Comparison of ENCODE assay signal across 9 cellular contexts in genomic region chr17:4583796-4584124, GRCh38. TPM values are rescaled to one million over a fixed set of nuclear protein-coding genes. Genes with fewer than 3 reads are reported as not detected.
DNase-seq lines count a peak whose midpoint lies in the region; ATAC-seq and TF ChIP-seq lines count a peak whose summit lies in the region.
"Had no signal": no experiment of that assay in that cellular context is flagged by ENCODE, and none has a peak within 500 bp of the region (broad histone marks: within the 10 kb centered on the region; RNA-seq: fewer than 3 reads in every experiment).

No MANE protein-coding gene starts in this region.

- no peaks in the 10 kb centered on the region for H3K27me3 ChIP-seq in cardiac muscle cell
- H3K27me3 ChIP-seq in prostate gland (replicated peaks; ENCODE audit: insufficient read depth) = peaks cover 5% of the 10 kb centered on the region

- no peaks in the 10 kb centered on the region for H3K36me3 ChIP-seq in cardiac muscle cell
- no peaks in the 10 kb centered on the region for H3K36me3 ChIP-seq in prostate gland

- peaks cover 48% of the 10 kb centered on the region for H3K4me1 ChIP-seq in cardiac muscle cell (ENCODE audit: low read depth)
- no peaks in the 10 kb centered on the region for H3K4me1 ChIP-seq in prostate gland (replicated peaks)

- peak overlapping the region; percentile 94 for H3K4me3 ChIP-seq in cardiac muscle cell
- H3K4me3 ChIP-seq in prostate gland = peak overlapping the region; percentile 33 to 43

- DNase-seq in activated T-cell treated with anti-CD3 and anti-CD28 coated beads, Interleukin-2, amount 50 U/mL, for 1 hour = peak; percentile 28
- DNase-seq in activated T-cell treated with anti-CD3 and anti-CD28 coated beads for 4 hours = no peak
- peak; percentile 40 to 83 for DNase-seq in cardiac muscle cell (ENCODE audit: low read depth in 1 of 2, low spot score in 1 of 2)
- DNase-seq in prostate gland (ENCODE audit: low spot score) = no peak
- no peak for DNase-seq in NCI-H345 (lab: John Stamatoyannopoulos, UW)

- peak; percentile 75 for TF ChIP-seq CTCF in VCaP (conservative IDR thresholded peaks at IDR 0.05)
- TF ChIP-seq CTCF in cardiac muscle cell (IDR thresholded peaks at IDR 0.05; ENCODE audit: low read depth, low read length) = peak; percentile 49
- TF ChIP-seq CTCF in prostate gland (IDR thresholded peaks at IDR 0.05) = no peak

- intact Hi-C loops in prostate gland (cut with DNase I) = no loop called here

- no peaks in the 10 kb centered on the region for H3K9me3 ChIP-seq in cardiac muscle cell (ENCODE audit: low read depth)
- H3K9me3 ChIP-seq in prostate gland = no peaks in the 10 kb centered on the region

- ATAC-seq in HG03432 (IDR thresholded peaks at IDR 0.05; ENCODE audit: unreplicated experiment) (no peak), GM19395 (IDR thresholded peaks at IDR 0.05; ENCODE audit: unreplicated experiment) (no peak)

- peak overlapping the region; percentile 66 for H3K27ac ChIP-seq in VCaP
- H3K27ac ChIP-seq in cardiac muscle cell = peak overlapping the region; percentile 96
- peak overlapping the region in 1 of 2 donors; percentile 53 for H3K27ac ChIP-seq in prostate gland

- no peak for TF ChIP-seq POLR2A in prostate gland (IDR thresholded peaks at IDR 0.05)

- WGBS in prostate gland = 5% methylated on average over 11 of the region's 15 CpGs

RNA-seq across cellular contexts. Expression of gene SMTNL2, which starts 0.6 kb away (rescaled TPM):
- total RNA-seq in cardiac muscle cell (176 and 184 TPM in 2 replicates), prostate gland (1 to 10 TPM; 4.6 to 6.3 TPM)
- 269 TPM in 2 replicates for polyA plus RNA-seq in cardiac muscle cell

RNA-seq across cellular contexts. Expression of gene GGT6, which starts 23.4 kb away (rescaled TPM):
- total RNA-seq in cardiac muscle cell (not detected in 2 replicates), prostate gland (10 to 100 TPM; 23.5 to 35.6 TPM)
- polyA plus RNA-seq in cardiac muscle cell = not detected in 2 replicates
- total RNA-seq: subcutaneous adipose tissue had no signal

RNA-seq across cellular contexts. Expression of gene MYBBP1A, which starts 28.6 kb away (rescaled TPM):
- total RNA-seq in cardiac muscle cell = 47.4 and 57.1 TPM in 2 replicates
- 51.5 and 69.3 TPM in 2 replicates for polyA plus RNA-seq in cardiac muscle cell
- total RNA-seq in prostate gland = 10 to 100 TPM; 44.4 to 71.2 TPM

RNA-seq across cellular contexts. Expression of gene ALOX15, which starts 57.7 kb away (rescaled TPM):
- total RNA-seq in cardiac muscle cell = 0.71 and 1.1 TPM in 2 replicates
- 1.5 TPM in 1 of 2 replicates, not detected in the other for polyA plus RNA-seq in cardiac muscle cell
- total RNA-seq in prostate gland = under 1 TPM; 0.41 to 0.97 TPM

Comparison
In these comparisons a context has a peak if more than half of its experiments do, and no peak if none do; other contexts are left out.
1. DNase-seq: peak in activated T-cell treated with anti-CD3 and anti-CD28 coated beads, Interleukin-2, amount 50 U/mL, for 1 hour (single experiment) and cardiac muscle cell (2 of 2); none in activated T-cell treated with anti-CD3 and anti-CD28 coated beads for 4 hours (single experiment), prostate gland (single experiment) and NCI-H345 (single experiment).
2. CTCF ChIP-seq: peak in VCaP (single experiment) and cardiac muscle cell (single experiment); none in prostate gland (0 of 4).
3. RNA of gene SMTNL2, which starts 0.6 kb away (total RNA-seq): 176 to 184 TPM in cardiac muscle cell; 4.6 to 6.3 TPM in prostate gland; every median in the first group is over 10 times any median in the second.
4. RNA of gene GGT6, which starts 23.4 kb away (total RNA-seq): 23.5 to 35.6 TPM in prostate gland; not detected in cardiac muscle cell; every median in the first group is over 10 times any median in the second.